In genomic region chr5:32436553-32437262, GRCh38 we compare ENCODE assay signal across 17 cellular contexts.
"Had no signal": no experiment of that assay in that cellular context is flagged by ENCODE, and none has a peak within 500 bp of the region (broad histone marks: within the 10 kb centered on the region; RNA-seq: fewer than 3 reads in every experiment).

No MANE protein-coding gene starts in this region.

- DNase-seq: activated CD8-positive, alpha-beta memory T cell treated with anti-CD3 and anti-CD28 coated beads, Interleukin-2, amount 50 U/mL, for 4 hours; activated CD8-positive, alpha-beta T cell treated with anti-CD3 and anti-CD28 coated beads for 36 hours; activated gamma-delta T cell treated with Interleukin-2 at 50 U/mL for 16 hours; activated naive CD8-positive, alpha-beta T cell treated with anti-CD3 and anti-CD28 coated beads for 36 hours; activated T-cell treated with anti-CD3 and anti-CD28 coated beads, Interleukin-2, amount 50 U/mL, for 72 hours; anterior cingulate cortex; effector memory CD4-positive, alpha-beta T cell; hippocampal formation; kidney glomerular epithelial cell; lower lobe of right lung; midbrain; naive B cell; spleen; stimulated activated CD4-positive, alpha-beta T cell treated with anti-CD3 and anti-CD28 coated beads, Interleukin-1b, Interleukin-23, amount 100 ng/mL, for 48 hours; T-helper 9 cell had no signal

- H3K9me3 ChIP-seq: lower lobe of right lung, spleen had no signal

- ATAC-seq: activated CD8-positive, alpha-beta T cell treated with anti-CD3 and anti-CD28 coated beads for 36 hours; activated T-cell treated with anti-CD3 and anti-CD28 coated beads, Interleukin-2, amount 50 U/mL, for 72 hours; lower lobe of right lung; stimulated activated memory B cell treated with anti-CD40 and anti-IgM and Interleukin-4, amounts not matched to agents 10 μg/mL and 1 μg/mL and 100 μg/mL, for 72 hours had no signal

- H3K27me3 ChIP-seq: cardiac muscle cell, spleen had no signal

- H3K27ac ChIP-seq: cardiac muscle cell, lower lobe of right lung, spleen had no signal

- H3K36me3 ChIP-seq: lower lobe of right lung had no signal

- H3K4me3 ChIP-seq: cardiac muscle cell, lower lobe of right lung, spleen had no signal
